Comparison of ENCODE assay signal across 1 cellular context in genomic region chr11:75784085-75784478, GRCh38.
TF ChIP-seq lines count a peak whose summit lies in the region.

No MANE protein-coding gene starts in this region.

TF ChIP-seq in HepG2, 621 proteins besides CTCF, POLR2A, EP300 and RAD21 (continued from another document and continues in another):
- TF ChIP-seq IRF2 (CRISPR knock-in tag; IDR thresholded peaks at IDR 0.05), result peak; percentile 60; the same call in 1 of the 2 replicates
- no peak for TF ChIP-seq XRCC5 (optimal IDR thresholded peaks at IDR 0.05; ENCODE audit: low read length)
- TF ChIP-seq ZBTB21 (CRISPR knock-in tag; IDR thresholded peaks at IDR 0.05), result no peak
- peak; percentile 71; the same call in 1 of the 2 replicates for TF ChIP-seq ZNF414 (CRISPR knock-in tag; IDR thresholded peaks at IDR 0.05)
- no peak for TF ChIP-seq HNRNPL (IDR thresholded peaks at IDR 0.05; ENCODE audit: low read depth, low read length)
- TF ChIP-seq NRL (CRISPR knock-in tag; IDR thresholded peaks at IDR 0.05; ENCODE audit: borderline replicate concordance), result no peak
- no peak for TF ChIP-seq TOPORS (CRISPR knock-in tag; IDR thresholded peaks at IDR 0.05)
- no peak for TF ChIP-seq MTF2 (CRISPR knock-in tag; IDR thresholded peaks at IDR 0.05; ENCODE audit: borderline replicate concordance)
- no peak for TF ChIP-seq HOXA9 (CRISPR knock-in tag; IDR thresholded peaks at IDR 0.05; ENCODE audit: borderline replicate concordance)
- TF ChIP-seq GLI4 (CRISPR knock-in tag; IDR thresholded peaks at IDR 0.05; ENCODE audit: borderline replicate concordance), result no peak
- TF ChIP-seq ZNF234 (CRISPR knock-in tag; conservative IDR thresholded peaks at IDR 0.05), result no peak
- TF ChIP-seq RBM22 (optimal IDR thresholded peaks at IDR 0.05; ENCODE audit: low read length), result no peak
- no peak for TF ChIP-seq TFDP1 (CRISPR knock-in tag; IDR thresholded peaks at IDR 0.05; ENCODE audit: borderline replicate concordance)
- no peak for TF ChIP-seq FOSL1 (CRISPR knock-in tag; IDR thresholded peaks at IDR 0.05; ENCODE audit: borderline replicate concordance)
- no peak for TF ChIP-seq NBN (conservative IDR thresholded peaks at IDR 0.05)
- TF ChIP-seq ZNF891 (CRISPR knock-in tag; IDR thresholded peaks at IDR 0.05), result no peak
- no peak for TF ChIP-seq PBX2 (CRISPR knock-in tag; IDR thresholded peaks at IDR 0.05)
- TF ChIP-seq ZNF687 (CRISPR knock-in tag; IDR thresholded peaks at IDR 0.05), result no peak
- no peak for TF ChIP-seq ZNF83 (CRISPR knock-in tag; IDR thresholded peaks at IDR 0.05; ENCODE audit: borderline replicate concordance)
- no peak for TF ChIP-seq ATF5 (CRISPR knock-in tag; IDR thresholded peaks at IDR 0.05; ENCODE audit: low read depth)
- no peak for TF ChIP-seq DNMT1 (CRISPR knock-in tag; IDR thresholded peaks at IDR 0.05)
- no peak for TF ChIP-seq CERS6 (CRISPR knock-in tag; IDR thresholded peaks at IDR 0.05)
- no peak for TF ChIP-seq KLF15 (CRISPR knock-in tag; IDR thresholded peaks at IDR 0.05; ENCODE audit: borderline replicate concordance)
- no peak for TF ChIP-seq ZNF703 (CRISPR knock-in tag; IDR thresholded peaks at IDR 0.05; ENCODE audit: borderline replicate concordance)
- no peak for TF ChIP-seq ZFP37 (CRISPR knock-in tag; IDR thresholded peaks at IDR 0.05; ENCODE audit: borderline replicate concordance)
- TF ChIP-seq ZNF746 (CRISPR knock-in tag; IDR thresholded peaks at IDR 0.05), result no peak
- peak; percentile 93 for TF ChIP-seq NR2F2 (IDR thresholded peaks at IDR 0.05; ENCODE audit: borderline replicate concordance, low read depth)
- TF ChIP-seq GABPA (IDR thresholded peaks at IDR 0.05; ENCODE audit: low read depth, low read length), result no peak
- TF ChIP-seq GABPA (CRISPR knock-in tag; IDR thresholded peaks at IDR 0.05; ENCODE audit: low read depth), result no peak
- no peak for TF ChIP-seq ZBTB2 (CRISPR knock-in tag; IDR thresholded peaks at IDR 0.05; ENCODE audit: low read depth)
- no peak for TF ChIP-seq ZNF143 (CRISPR knock-in tag; IDR thresholded peaks at IDR 0.05)
- no peak for TF ChIP-seq ZNF552 (CRISPR knock-in tag; IDR thresholded peaks at IDR 0.05; ENCODE audit: borderline replicate concordance)
- no peak for TF ChIP-seq ZFP36 (IDR thresholded peaks at IDR 0.05; ENCODE audit: borderline replicate concordance, low read depth, low read length, partially characterized antibody)
- TF ChIP-seq CSRNP2 (CRISPR knock-in tag; conservative IDR thresholded peaks at IDR 0.05; ENCODE audit: low read depth), result no peak
- no peak for TF ChIP-seq ETS1 (CRISPR knock-in tag; IDR thresholded peaks at IDR 0.05)
- no peak for TF ChIP-seq ZKSCAN5 (CRISPR knock-in tag; IDR thresholded peaks at IDR 0.05)
- no peak for TF ChIP-seq MAF1 (CRISPR knock-in tag; IDR thresholded peaks at IDR 0.05; ENCODE audit: borderline replicate concordance)
- no peak for TF ChIP-seq ZNF333 (CRISPR knock-in tag; IDR thresholded peaks at IDR 0.05; ENCODE audit: borderline replicate concordance)
- no peak for TF ChIP-seq NCOA5 (CRISPR knock-in tag; IDR thresholded peaks at IDR 0.05)
- TF ChIP-seq MAZ (IDR thresholded peaks at IDR 0.05; ENCODE audit: borderline replicate concordance, low read depth, low read length), result no peak
- TF ChIP-seq MAZ (CRISPR knock-in tag; IDR thresholded peaks at IDR 0.05; ENCODE audit: low read depth), result no peak
- TF ChIP-seq ZBTB7A (CRISPR knock-in tag; IDR thresholded peaks at IDR 0.05), result no peak
- TF ChIP-seq TRAFD1 (CRISPR knock-in tag; IDR thresholded peaks at IDR 0.05; ENCODE audit: borderline replicate concordance), result no peak
- no peak for TF ChIP-seq ZMAT3 (CRISPR knock-in tag; conservative IDR thresholded peaks at IDR 0.05)
- TF ChIP-seq ZNF569 (CRISPR knock-in tag; IDR thresholded peaks at IDR 0.05; ENCODE audit: borderline replicate concordance), result no peak
- no peak for TF ChIP-seq AGO2 (optimal IDR thresholded peaks at IDR 0.05; ENCODE audit: low read depth, low read length)
- TF ChIP-seq ZBED4 (CRISPR knock-in tag; IDR thresholded peaks at IDR 0.05; ENCODE audit: borderline replicate concordance), result no peak
- TF ChIP-seq ZBTB42 (CRISPR knock-in tag; IDR thresholded peaks at IDR 0.05), result no peak
- no peak for TF ChIP-seq AHR (CRISPR knock-in tag; IDR thresholded peaks at IDR 0.05)
- no peak for TF ChIP-seq SRF (IDR thresholded peaks at IDR 0.05; ENCODE audit: low read depth, low read length)
